In the genomic region with DNA sequence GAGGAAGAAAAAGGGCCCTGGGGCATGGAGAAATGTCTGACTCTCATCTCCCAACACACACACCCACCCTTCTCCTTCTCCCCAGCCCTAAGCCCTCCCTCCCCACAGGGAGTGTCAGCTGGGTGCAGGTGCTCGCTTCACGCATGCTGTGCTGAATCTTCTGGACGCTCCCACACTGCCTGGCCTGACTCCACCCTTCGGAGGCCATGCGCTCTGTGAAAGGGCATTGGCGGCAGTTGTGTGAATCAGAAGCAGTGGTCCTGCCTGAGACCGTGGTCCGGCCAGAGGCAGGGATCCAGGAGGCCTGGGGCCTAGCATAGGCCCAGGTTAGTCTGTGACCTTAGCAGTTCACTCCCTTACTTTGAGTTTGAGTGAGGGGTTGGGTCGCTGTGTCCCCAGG, we compare ENCODE assay signal across 26 cellular contexts. TPM values are rescaled to one million over a fixed set of nuclear protein-coding genes. Genes with fewer than 3 reads are reported as not detected.
DNase-seq lines count a peak whose midpoint lies in the region; ATAC-seq and TF ChIP-seq lines count a peak whose summit lies in the region.
"Had no signal": no experiment of that assay in that cellular context is flagged by ENCODE, and none has a peak within 500 bp of the region (broad histone marks: within the 10 kb centered on the region; RNA-seq: fewer than 3 reads in every experiment).

No MANE protein-coding gene starts in this region.

- no peak overlapping the region for H4K8ac ChIP-seq in neuronal stem cell (ENCODE audit: low read depth, low read length)

- no peaks in the 10 kb centered on the region for H3K4me1 Mint-ChIP-seq in activated naive CD4-positive, alpha-beta T cell treated with anti-CD3 and anti-CD28 coated beads, Interleukin-2, amount 10 ng/mL, durations not matched to agents 7 days and 5 days
- H3K4me1 Mint-ChIP-seq: CD8-positive, alpha-beta memory T cell; GM23338 had no signal

- TF ChIP-seq CTCF in HEK293 (tag by site-specific recombination; IDR thresholded peaks at IDR 0.05) (no peak), RWPE2 (IDR thresholded peaks at IDR 0.05; ENCODE audit: poor library complexity, severe bottlenecking) (no peak), stomach (IDR thresholded peaks at IDR 0.05) (no peak), ovary (IDR thresholded peaks at IDR 0.05) (no peak)

- no peak overlapping the region for H2BK120ac ChIP-seq in neuronal stem cell (ENCODE audit: low read depth, low read length)

- H3K36me3 Mint-ChIP-seq in activated naive CD4-positive, alpha-beta T cell treated with anti-CD3 and anti-CD28 coated beads, Interleukin-2, amount 10 ng/mL, durations not matched to agents 7 days and 5 days = no peaks in the 10 kb centered on the region
- H3K36me3 Mint-ChIP-seq: CD14-positive monocyte; CD8-positive, alpha-beta memory T cell had no signal

- TF ChIP-seq EP300 in stomach (IDR thresholded peaks at IDR 0.05) = no peak
- no peak for TF ChIP-seq EP300 in ovary (IDR thresholded peaks at IDR 0.05)

- no peak overlapping the region for H3K27ac ChIP-seq in HEK293 (ENCODE audit: extremely low read depth, low read depth, low read length)
- H3K27ac ChIP-seq in RWPE2 (ENCODE audit: poor library complexity, severe bottlenecking) = no peak overlapping the region
- H3K27ac ChIP-seq in neuronal stem cell (replicated peaks; ENCODE audit: low read length) = no peak overlapping the region
- no peak overlapping the region for H3K27ac ChIP-seq in stomach
- no peak overlapping the region for H3K27ac ChIP-seq in ovary
- H3K27ac ChIP-seq: BLaER1 treated with 17β-estradiol and CSF1 and Interleukin-3, amounts not matched to agents 10 nM and 100 nM had no signal

- CTCF ChIA-PET in activated naive CD4-positive, alpha-beta T cell treated with anti-CD3 and anti-CD28 coated beads, Interleukin-2, amount 10 ng/mL, durations not matched to agents 7 days and 5 days (lab: Charles Lee) = interaction anchor here (8.9 kb wide), 1 partner anchor 115 kb away, joined by 196 read pairs; no protein-coding TSS in a partner anchor
- CTCF ChIA-PET in HEK293 (lab: Yijun Ruan, JAX) = interaction anchor here (0.6 to 9.1 kb wide), 3 partner anchors 56 to 121 kb away, joined by 3 to 172 read pairs (median 5); no protein-coding TSS in a partner anchor

- H3K27me3 ChIP-seq in RWPE2 (ENCODE audit: insufficient read depth, poor library complexity, severe bottlenecking) = no peaks in the 10 kb centered on the region
- no peaks in the 10 kb centered on the region for H3K27me3 ChIP-seq in neuronal stem cell (ENCODE audit: control insufficient read depth in 3 of 3, insufficient read depth in 3 of 3, low read depth in 1 of 3, low read length in 3 of 3)
- peaks cover 0 to 6% (median 0%) of the 10 kb centered on the region in 3 donors for H3K27me3 ChIP-seq in stomach
- H3K27me3 ChIP-seq in ovary = no peaks in the 10 kb centered on the region
- H3K27me3 ChIP-seq: BE2C; BLaER1 treated with 17β-estradiol and CSF1 and Interleukin-3, amounts not matched to agents 10 nM and 100 nM had no signal

- H3K14ac ChIP-seq in neuronal stem cell (ENCODE audit: low read length) = no peak overlapping the region

- no peak overlapping the region for H3K4ac ChIP-seq in neuronal stem cell (ENCODE audit: low read length)

- no peak overlapping the region for H2BK5ac ChIP-seq in neuronal stem cell (ENCODE audit: low read length)

- no peaks in the 10 kb centered on the region for H3K9me3 Mint-ChIP-seq in activated naive CD4-positive, alpha-beta T cell treated with anti-CD3 and anti-CD28 coated beads, Interleukin-2, amount 10 ng/mL, durations not matched to agents 7 days and 5 days
- H3K9me3 Mint-ChIP-seq: CD4-positive, alpha-beta T cell; CD8-positive, alpha-beta memory T cell; H9; HFFc6 had no signal

- POLR2A ChIA-PET in HEK293 (lab: Yijun Ruan, JAX) = no interaction called here

- intact Hi-C loops in stomach (cut with DNase I; ENCODE audit: low total_unique reads) = no loop called here
- intact Hi-C loops in ovary (cut with DNase I) = loop anchor here in 2 of 4 donors (5.0 to 10.0 kb wide), 3 partner anchors 57 to 720 kb away; a partner anchor contains a TSS

- H3K79me1 ChIP-seq in neuronal stem cell (ENCODE audit: low read depth, low read length) = no peaks in the 10 kb centered on the region

- H2AFZ ChIP-seq in neuronal stem cell (ENCODE audit: low read length) = no peak overlapping the region
- H2AFZ ChIP-seq: GM23338 had no signal

- H3K4me3 ChIP-seq in HEK293 (ENCODE audit: low read depth, low read length) (no peak overlapping the region), RWPE2 (ENCODE audit: severe bottlenecking) (no peak overlapping the region), neuronal stem cell (ENCODE audit: low read length in 2 of 2) (no peak overlapping the region), stomach (no peak overlapping the region), ovary (no peak overlapping the region)
- H3K4me3 ChIP-seq: A549; BLaER1 treated with 17β-estradiol and CSF1 and Interleukin-3, amounts not matched to agents 10 nM and 100 nM; GM12878; GM23338 had no signal

- H3K36me3 ChIP-seq in HEK293 (ENCODE audit: control insufficient read depth in 2 of 2, insufficient read depth in 1 of 2, low read length in 2 of 2) (no peaks in the 10 kb centered on the region), RWPE2 (ENCODE audit: low read depth) (no peaks in the 10 kb centered on the region), neuronal stem cell (replicated peaks in 1 of 2; ENCODE audit: control insufficient read depth in 2 of 2, insufficient read depth in 2 of 2, low read length in 2 of 2) (no peaks in the 10 kb centered on the region), stomach (no peaks in the 10 kb centered on the region), ovary (no peaks in the 10 kb centered on the region)
- H3K36me3 ChIP-seq: BE2C; BLaER1 treated with 17β-estradiol and CSF1 and Interleukin-3, amounts not matched to agents 10 nM and 100 nM had no signal

- H3K4me1 ChIP-seq in HEK293 (ENCODE audit: control insufficient read depth, insufficient read depth, low read length) (no peaks in the 10 kb centered on the region), RWPE2 (ENCODE audit: insufficient read depth, poor library complexity, severe bottlenecking) (no peaks in the 10 kb centered on the region), neuronal stem cell (ENCODE audit: control insufficient read depth in 2 of 2, insufficient read depth in 1 of 2, low read depth in 1 of 2, low read length in 2 of 2) (no peaks in the 10 kb centered on the region), stomach (no peaks in the 10 kb centered on the region), ovary (ENCODE audit: insufficient read depth) (no peaks in the 10 kb centered on the region)
- H3K4me1 ChIP-seq: BE2C had no signal

- no peak overlapping the region for H3K18ac ChIP-seq in neuronal stem cell (ENCODE audit: low read length)

- no peak overlapping the region for H2BK15ac ChIP-seq in neuronal stem cell (ENCODE audit: low read length)

- H3K27me3 Mint-ChIP-seq in activated naive CD4-positive, alpha-beta T cell treated with anti-CD3 and anti-CD28 coated beads, Interleukin-2, amount 10 ng/mL, durations not matched to agents 7 days and 5 days = peaks cover 15% of the 10 kb centered on the region
- H3K27me3 Mint-ChIP-seq: CD4-positive, alpha-beta T cell; CD8-positive, alpha-beta memory T cell had no signal

- peak; percentile 2 for DNase-seq in activated naive CD4-positive, alpha-beta T cell treated with anti-CD3 and anti-CD28 coated beads, Interleukin-2, amount 10 ng/mL, durations not matched to agents 7 days and 5 days
- no peak for DNase-seq in activated naive CD4-positive, alpha-beta T cell treated with Interleukin-2 at 50 U/mL for 16 hours
- DNase-seq in RWPE2 (ENCODE audit: low spot score) (peak; percentile 32), neuronal stem cell (ENCODE audit: low spot score) (no peak), stomach (no peak), ovary (no peak)
- DNase-seq: 8988T; ACHN; AML-193; BE2C; CD4-positive, alpha-beta T cell; CD8-positive, alpha-beta memory T cell; DMS 273 treated with DMSO at 0.1 percent for 48 hours; DMS79; EL; GDM1; H9; HFFc6 had no signal

- H3K4me2 ChIP-seq in neuronal stem cell (ENCODE audit: insufficient read depth, low read length, poor library complexity, severe bottlenecking) = no peak overlapping the region
- H3K4me2 ChIP-seq: A549; BLaER1 treated with 17β-estradiol and CSF1 and Interleukin-3, amounts not matched to agents 10 nM and 100 nM; GM23338 had no signal

- peak overlapping the region; percentile 24 for H3K9ac ChIP-seq in neuronal stem cell (ENCODE audit: low read depth, low read length, poor library complexity)
- H3K9ac ChIP-seq: BLaER1 treated with 17β-estradiol and CSF1 and Interleukin-3, amounts not matched to agents 10 nM and 100 nM had no signal

- no peak overlapping the region for H3K4me3 Mint-ChIP-seq in activated naive CD4-positive, alpha-beta T cell treated with anti-CD3 and anti-CD28 coated beads, Interleukin-2, amount 10 ng/mL, durations not matched to agents 7 days and 5 days
- H3K4me3 Mint-ChIP-seq: CD14-positive monocyte; CD4-positive, alpha-beta T cell; CD8-positive, alpha-beta memory T cell; GM23338; H9; HFFc6 had no signal

- no peak overlapping the region for H4K91ac ChIP-seq in neuronal stem cell (ENCODE audit: low read depth, low read length, poor library complexity)

- no peak overlapping the region for H3K23ac ChIP-seq in neuronal stem cell (ENCODE audit: low read depth, low read length, poor library complexity)

- no peak overlapping the region for H2AK5ac ChIP-seq in neuronal stem cell (ENCODE audit: low read depth, low read length)

- TF ChIP-seq POLR2A in stomach (IDR thresholded peaks at IDR 0.05) (no peak), ovary (IDR thresholded peaks at IDR 0.05) (no peak)

- no peak overlapping the region for H3K27ac Mint-ChIP-seq in activated naive CD4-positive, alpha-beta T cell treated with anti-CD3 and anti-CD28 coated beads, Interleukin-2, amount 10 ng/mL, durations not matched to agents 7 days and 5 days
- H3K27ac Mint-ChIP-seq: CD14-positive monocyte; CD4-positive, alpha-beta T cell; GM23338; HFFc6 had no signal

- WGBS in neuronal stem cell (ENCODE audit: extremely low coverage in 2 of 2, insufficient read length in 2 of 2, insufficient replicate concordance in 1 of 2), 2 donors = no CpG with 5 or more reads among the region's 9 CpGs
- 86 to 91% (median 89%) methylated on average over 7 to 9 of the region's 9 CpGs for WGBS in stomach, 5 donors
- WGBS in ovary, 3 donors = 85 to 93% (median 89%) methylated on average over 9 of the region's 9 CpGs

- ATAC-seq in RWPE2 (ENCODE audit: low read depth) (no peak), GM18858 (IDR thresholded peaks at IDR 0.05; ENCODE audit: unreplicated experiment) (no peak)
- ATAC-seq: A549, GM12878, GM23338, HCT116 had no signal

- no peak overlapping the region for H2BK12ac ChIP-seq in neuronal stem cell (ENCODE audit: low read length)

- H3K9me3 ChIP-seq in HEK293 (ENCODE audit: control insufficient read depth, insufficient read depth, low read depth, low read length) (no peaks in the 10 kb centered on the region), RWPE2 (ENCODE audit: severe bottlenecking) (no peaks in the 10 kb centered on the region), neuronal stem cell (replicated peaks in 1 of 2; ENCODE audit: control insufficient read depth in 2 of 2, insufficient read depth in 1 of 2, low read depth in 1 of 2, low read length in 2 of 2) (no peaks in the 10 kb centered on the region), stomach (no peaks in the 10 kb centered on the region), ovary (no peaks in the 10 kb centered on the region)
- H3K9me3 ChIP-seq: BE2C had no signal

RNA-seq across cellular contexts. Expression of a gene that starts 57.1 kb away (rescaled TPM):
- polyA plus RNA-seq in neuronal stem cell (2013, experiment 1 of 2) = 0.32 TPM
- 0.39 TPM for polyA plus RNA-seq in neuronal stem cell (2013, experiment 2 of 2)
- total RNA-seq in stomach (10 to 100 TPM in 3 of 5 donors, 1 to 10 TPM in 2; 2.9 to 32.1 (median 15.4) TPM), ovary (100 to 1,000 TPM in 1 of 7 donors, 10 to 100 TPM in 6; 20.6 to 133 (median 37.8) TPM)
- polyA plus RNA-seq in stomach (under 1 TPM; 0.31 to 0.95 (median 0.62) TPM), ovary (10 to 100 TPM in 1 of 2 donors, 1 to 10 TPM in 1; 4.7 to 16.5 TPM)
- total RNA-seq: HFFc6 had no signal
- polyA plus RNA-seq: CD14-positive monocyte; CD8-positive, alpha-beta memory T cell had no signal

Comparison
In these comparisons a context has a peak if more than half of its experiments do, and no peak if none do; other contexts are left out.
1. DNase-seq: peak in activated naive CD4-positive, alpha-beta T cell treated with anti-CD3 and anti-CD28 coated beads, Interleukin-2, amount 10 ng/mL, durations not matched to agents 7 days and 5 days (single experiment) and RWPE2 (single experiment); none in activated naive CD4-positive, alpha-beta T cell treated with Interleukin-2 at 50 U/mL for 16 hours (single experiment), neuronal stem cell (single experiment), stomach (single experiment) and ovary (0 of 5).